Comparison of ENCODE assay signal across 30 cellular contexts in genomic region chr18:313931-314330, GRCh38.
"Had no signal": no experiment of that assay in that cellular context is flagged by ENCODE, and none has a peak within 500 bp of the region (broad histone marks: within the 10 kb centered on the region; RNA-seq: fewer than 3 reads in every experiment).

No MANE protein-coding gene starts in this region.

- H3K4me3 Mint-ChIP-seq: activated CD4-positive, alpha-beta T cell treated with anti-CD3 and anti-CD28 coated beads, Interleukin-2, amount 10 ng/mL, durations not matched to agents 24 days and 14 days; activated CD8-positive, alpha-beta T cell treated with anti-CD3 and anti-CD28 coated beads for 36 hours; activated naive CD8-positive, alpha-beta T cell treated with anti-CD3 and anti-CD28 coated beads for 36 hours; activated T-cell treated with anti-CD3 and anti-CD28 coated beads, Interleukin-2, amount 50 U/mL, for 72 hours; activated T-helper 17 cell treated with anti-CD3 and anti-CD28 coated beads, Interleukin-2, amount 50 U/mL, for 72 hours had no signal

- H3K4me3 ChIP-seq: PC-9 had no signal

- DNase-seq: activated CD4-positive, alpha-beta T cell treated with anti-CD3 and anti-CD28 coated beads, Interleukin-2, amount 10 ng/mL, durations not matched to agents 24 days and 14 days; activated CD4-positive, alpha-beta T cell treated with anti-CD3 and anti-CD28 coated beads, Interleukin-2, amount 50 U/mL, for 4 hours; activated CD8-positive, alpha-beta T cell treated with anti-CD3 and anti-CD28 coated beads for 36 hours; activated effector memory CD4-positive, alpha-beta T cell treated with anti-CD3 and anti-CD28 coated beads, Interleukin-2, amount 50 U/mL, for 16 hours; activated naive CD4-positive, alpha-beta T cell; activated naive CD4-positive, alpha-beta T cell treated with anti-CD3 and anti-CD28 coated beads, Interleukin-2, amount 50 U/mL, for 16 hours; activated naive CD8-positive, alpha-beta T cell treated with anti-CD3 and anti-CD28 coated beads for 36 hours; activated T-cell treated with anti-CD3 and anti-CD28 coated beads, Interleukin-2, amount 50 U/mL, for 1 hour; activated T-cell treated with anti-CD3 and anti-CD28 coated beads, Interleukin-2, amount 50 U/mL, for 72 hours; amniotic stem cell; aorta; brain microvascular endothelial cell; Karpas-422; KBM-7; NCI-H1048; NCI-H1105 treated with DMSO at 0.1 percent for 48 hours; NCI-H1436; NCI-H1694; NCI-H1930; NCI-H2081 treated with DMSO at 0.1 percent for 48 hours; NCI-H345; NCI-H524 treated with DMSO at 0.1 percent for 48 hours; NCI-H748 treated with DMSO at 0.1 percent for 48 hours; PC-9; SIG-M5; SW 1271; T1000 had no signal

- H3K36me3 Mint-ChIP-seq: activated naive CD8-positive, alpha-beta T cell treated with anti-CD3 and anti-CD28 coated beads for 36 hours had no signal

- H3K4me1 Mint-ChIP-seq: activated CD4-positive, alpha-beta T cell treated with anti-CD3 and anti-CD28 coated beads, Interleukin-2, amount 10 ng/mL, durations not matched to agents 24 days and 14 days; activated naive CD8-positive, alpha-beta T cell treated with anti-CD3 and anti-CD28 coated beads for 36 hours; activated T-helper 17 cell treated with anti-CD3 and anti-CD28 coated beads, Interleukin-2, amount 50 U/mL, for 72 hours had no signal

- H3K27ac ChIP-seq: brain microvascular endothelial cell, PC-9, RWPE1 had no signal

- H3K36me3 ChIP-seq: brain microvascular endothelial cell had no signal

- H3K9me3 Mint-ChIP-seq: activated CD4-positive, alpha-beta T cell treated with anti-CD3 and anti-CD28 coated beads, Interleukin-2, amount 10 ng/mL, durations not matched to agents 24 days and 14 days; activated CD8-positive, alpha-beta T cell treated with anti-CD3 and anti-CD28 coated beads for 36 hours; activated naive CD8-positive, alpha-beta T cell treated with anti-CD3 and anti-CD28 coated beads for 36 hours; activated T-cell treated with anti-CD3 and anti-CD28 coated beads, Interleukin-2, amount 50 U/mL, for 72 hours; activated T-helper 17 cell treated with anti-CD3 and anti-CD28 coated beads, Interleukin-2, amount 50 U/mL, for 72 hours had no signal

- H3K27ac Mint-ChIP-seq: activated CD4-positive, alpha-beta T cell treated with anti-CD3 and anti-CD28 coated beads, Interleukin-2, amount 10 ng/mL, durations not matched to agents 24 days and 14 days; activated CD8-positive, alpha-beta T cell treated with anti-CD3 and anti-CD28 coated beads for 36 hours; activated naive CD8-positive, alpha-beta T cell treated with anti-CD3 and anti-CD28 coated beads for 36 hours; activated T-cell treated with anti-CD3 and anti-CD28 coated beads, Interleukin-2, amount 50 U/mL, for 72 hours; activated T-helper 17 cell treated with anti-CD3 and anti-CD28 coated beads, Interleukin-2, amount 50 U/mL, for 72 hours had no signal

- ATAC-seq: activated CD8-positive, alpha-beta T cell treated with anti-CD3 and anti-CD28 coated beads for 36 hours; activated T-cell treated with anti-CD3 and anti-CD28 coated beads, Interleukin-2, amount 50 U/mL, for 72 hours; activated T-helper 17 cell treated with anti-CD3 and anti-CD28 coated beads, Interleukin-2, amount 50 U/mL, for 72 hours; Right ventricle myocardium inferior had no signal
